In genomic region chr18:74803769-74804168, GRCh38 we compare ENCODE assay signal across 31 cellular contexts.
A peak's percentile ranks its signal among the peaks of the same experiment; 100 is the strongest.
DNase-seq lines count a peak whose midpoint lies in the region; ATAC-seq, FAIRE-seq and TF ChIP-seq lines count a peak whose summit lies in the region.
"Had no signal": no experiment of that assay in that cellular context is flagged by ENCODE, and none has a peak within 500 bp of the region (broad histone marks: within the 10 kb centered on the region; RNA-seq: fewer than 3 reads in every experiment).

No MANE protein-coding gene starts in this region.

- intact Hi-C loops in heart right ventricle (cut with DNase I): loop anchor here in 2 of 10 donors (5.0 kb wide), 1 partner anchor 59 kb away; no protein-coding TSS in a partner anchor
- intact Hi-C loops in pancreas (cut with DNase I): no loop called here
- intact Hi-C loops in colonic mucosa (cut with DNase I): no loop called here

- H3K4me3 ChIP-seq in adipocyte (ENCODE audit: low read length) (peak overlapping the region; percentile 82), heart right ventricle (peak overlapping the region in 7 of 10 donors; percentile 8 to 36 (median 25)), pancreas (peak overlapping the region in 2 of 4 donors; percentile 4 to 13), colonic mucosa (no peak overlapping the region)
- H3K4me3 ChIP-seq: dorsolateral prefrontal cortex, mucosa of descending colon, neural progenitor cell, prostate gland, uterus had no signal

- ATAC-seq in heart right ventricle: peak in 6 of 8 donors; percentile 35 to 82 (median 62)
- peak; percentile 28 to 74 (median 58) for ATAC-seq in pancreas
- ATAC-seq in GM21737 (IDR thresholded peaks at IDR 0.05; ENCODE audit: unreplicated experiment): no peak
- ATAC-seq in GM18870 (IDR thresholded peaks at IDR 0.05; ENCODE audit: unreplicated experiment): no peak
- ATAC-seq: left colon, mucosa of descending colon had no signal

- no peak for TF ChIP-seq CTCF in D721Med (IDR thresholded peaks at IDR 0.05; ENCODE audit: insufficient read depth, missing control alignments)
- TF ChIP-seq CTCF in heart right ventricle (IDR thresholded peaks at IDR 0.05): no peak
- TF ChIP-seq CTCF in pancreas (IDR thresholded peaks at IDR 0.05): no peak
- TF ChIP-seq CTCF in colonic mucosa (IDR thresholded peaks at IDR 0.05): no peak

- no peaks in the 10 kb centered on the region for H3K27me3 ChIP-seq in adipocyte (replicated peaks; ENCODE audit: control insufficient read depth, insufficient read depth, low read length)
- no peaks in the 10 kb centered on the region for H3K27me3 ChIP-seq in heart right ventricle
- no peaks in the 10 kb centered on the region for H3K27me3 ChIP-seq in pancreas
- H3K27me3 ChIP-seq in colonic mucosa: no peaks in the 10 kb centered on the region
- H3K27me3 ChIP-seq: dorsolateral prefrontal cortex, neural progenitor cell, uterus had no signal

- H3K27ac ChIP-seq in heart right ventricle (peak overlapping the region in 8 of 10 donors; percentile 9 to 57 (median 43)), pancreas (no peak overlapping the region), colonic mucosa (no peak overlapping the region)
- H3K27ac ChIP-seq: dorsolateral prefrontal cortex, epithelial cell of prostate, neural progenitor cell, prostate gland, uterus, VCaP had no signal

- peak overlapping the region; percentile 73 for H3K9ac ChIP-seq in adipocyte (ENCODE audit: low read length)
- no peak overlapping the region for H3K9ac ChIP-seq in colonic mucosa (ENCODE audit: low read depth in 2 of 2, low read length in 2 of 2)
- H3K9ac ChIP-seq: neural progenitor cell had no signal

- H3K4me1 ChIP-seq in adipocyte (ENCODE audit: control insufficient read depth, insufficient read depth, low read length): peaks cover 21% of the 10 kb centered on the region
- peaks cover 0 to 12% (median 0%) of the 10 kb centered on the region in 9 donors for H3K4me1 ChIP-seq in heart right ventricle
- peaks cover 0 to 7% (median 4%) of the 10 kb centered on the region in 3 donors for H3K4me1 ChIP-seq in pancreas
- no peaks in the 10 kb centered on the region for H3K4me1 ChIP-seq in colonic mucosa
- H3K4me1 ChIP-seq: prostate gland, uterus had no signal

- DNase-seq in D721Med (ENCODE audit: insufficient read length, low spot score) (no peak), adipocyte (ENCODE audit: low read depth) (no peak), heart right ventricle (no peak), pancreas (no peak), colonic mucosa (no peak), Kasumi-1 (lab: John Stamatoyannopoulos, UW) (no peak)
- DNase-seq: activated CD4-positive, alpha-beta memory T cell treated with anti-CD3 and anti-CD28 coated beads for 36 hours; activated gamma-delta T cell; amniotic stem cell; caudate nucleus; CD4-positive, CD25-positive, alpha-beta regulatory T cell; DMS 273 treated with DMSO at 0.1 percent for 48 hours; dorsolateral prefrontal cortex; GDM1; GOT3; left colon; mucosa of descending colon; NCI-H1436 treated with DMSO at 0.1 percent for 48 hours; NCI-H2171; NCI-H774; SIG-M5; T-helper 2 cell had no signal

- 36 to 54% methylated on average over 10 of the region's 10 CpGs for WGBS in heart right ventricle, 2 donors
- WGBS in pancreas, 2 donors: 9 to 13% methylated on average over 10 of the region's 10 CpGs

- no peaks in the 10 kb centered on the region for H3K36me3 ChIP-seq in adipocyte (ENCODE audit: control insufficient read depth, insufficient read depth, low read length, severe bottlenecking)
- H3K36me3 ChIP-seq in heart right ventricle: no peaks in the 10 kb centered on the region
- H3K36me3 ChIP-seq in pancreas: no peaks in the 10 kb centered on the region
- H3K36me3 ChIP-seq in colonic mucosa: no peaks in the 10 kb centered on the region
- H3K36me3 ChIP-seq: neural progenitor cell, prostate gland, uterus had no signal

- FAIRE-seq in D721Med (lab: Jason Lieb, UNC) (peak; percentile 99), pancreas (lab: Jason Lieb, UNC) (no peak)
- FAIRE-seq: frontal cortex, GM19239 had no signal

- no peaks in the 10 kb centered on the region for H3K9me3 ChIP-seq in adipocyte (ENCODE audit: control insufficient read depth, low read length)
- no peaks in the 10 kb centered on the region for H3K9me3 ChIP-seq in heart right ventricle
- no peaks in the 10 kb centered on the region for H3K9me3 ChIP-seq in pancreas
- no peaks in the 10 kb centered on the region for H3K9me3 ChIP-seq in colonic mucosa
- H3K9me3 ChIP-seq: mucosa of descending colon, prostate gland, uterus had no signal

Comparison
In these comparisons a context has a peak if more than half of its experiments do, and no peak if none do; other contexts are left out.
1. ATAC-seq: peak in heart right ventricle (6 of 8) and pancreas (4 of 4); none in GM21737 (single experiment) and GM18870 (single experiment).
2. H3K27ac ChIP-seq: peak in heart right ventricle (8 of 10); none in pancreas (0 of 4) and colonic mucosa (single experiment).